In the genomic region with DNA sequence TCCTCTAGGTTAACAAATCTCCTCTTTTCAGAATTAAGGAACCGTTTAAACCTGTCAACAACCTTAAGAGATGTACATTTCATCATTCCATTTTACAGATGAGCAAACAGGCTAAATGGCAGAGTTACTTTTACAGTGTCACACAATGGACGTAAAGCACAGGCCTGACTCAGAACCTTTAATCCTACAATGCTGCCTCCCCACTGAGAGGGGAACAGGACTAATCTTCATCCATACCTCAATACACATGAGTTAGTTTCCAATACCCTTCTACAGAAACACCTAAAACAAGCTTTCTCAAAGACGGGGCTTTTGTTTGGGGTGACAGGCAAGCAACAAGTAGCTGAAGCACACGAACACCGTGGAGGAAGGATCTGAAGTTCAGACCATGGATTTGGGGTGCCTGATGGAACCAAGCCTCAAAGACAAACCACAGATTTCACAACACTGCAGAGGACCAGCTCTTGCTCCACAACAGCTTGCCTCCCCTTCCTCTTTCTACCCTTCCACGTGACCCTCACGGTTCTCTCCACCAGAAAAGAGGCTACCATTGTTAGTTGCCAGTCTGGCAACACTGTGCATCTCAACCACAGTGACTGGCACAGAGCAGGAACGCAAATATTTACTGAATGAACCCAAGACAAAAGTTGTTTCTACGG, we compare ENCODE assay signal across 1 cellular context.
TF ChIP-seq lines count a peak whose summit lies in the region.

No MANE protein-coding gene starts in this region.

TF ChIP-seq in HepG2, 621 proteins besides CTCF, POLR2A, EP300 and RAD21 (continued from another document):
- TF ChIP-seq ZNF260 (CRISPR knock-in tag; IDR thresholded peaks at IDR 0.05; ENCODE audit: borderline replicate concordance, low read depth) (no peak), MBD4 (IDR thresholded peaks at IDR 0.05; ENCODE audit: borderline replicate concordance, low read length) (no peak), ZMYM4 (CRISPR knock-in tag; IDR thresholded peaks at IDR 0.05) (peak; percentile 36; the same call in 1 of the 2 replicates), U2AF2 (IDR thresholded peaks at IDR 0.05; ENCODE audit: low read depth, low read length) (no peak), HOXA3 (CRISPR knock-in tag; IDR thresholded peaks at IDR 0.05) (peak; percentile 32; the same call in 1 of the 2 replicates), MED8 (CRISPR knock-in tag; IDR thresholded peaks at IDR 0.05; ENCODE audit: insufficient replicate concordance) (no peak), ZNF225 (CRISPR knock-in tag; IDR thresholded peaks at IDR 0.05) (no peak), MED1 (CRISPR knock-in tag; IDR thresholded peaks at IDR 0.05) (no peak), RBM22 (optimal IDR thresholded peaks at IDR 0.05; ENCODE audit: low read length) (no peak), SOX13 (IDR thresholded peaks at IDR 0.05) (no peak), SOX13 (CRISPR knock-in tag; conservative IDR thresholded peaks at IDR 0.05 in 1 of 2, IDR thresholded peaks at IDR 0.05 in 1 of 2) (peak in 1 of 2 experiments; percentile 65; a peak in 1 of 4 replicates), ZFP82 (CRISPR knock-in tag; IDR thresholded peaks at IDR 0.05; ENCODE audit: borderline replicate concordance) (no peak), USF2 (IDR thresholded peaks at IDR 0.05; ENCODE audit: low read depth, low read length) (peak; percentile 22; the same call in 1 of the 2 replicates), USF2 (CRISPR knock-in tag; IDR thresholded peaks at IDR 0.05; ENCODE audit: borderline replicate concordance) (no peak), ZNF629 (CRISPR knock-in tag; conservative IDR thresholded peaks at IDR 0.05) (peak; percentile 36; the same call in 1 of the 2 replicates), HIC2 (CRISPR knock-in tag; IDR thresholded peaks at IDR 0.05; ENCODE audit: low read depth) (peak; percentile 68), THAP11 (CRISPR knock-in tag; IDR thresholded peaks at IDR 0.05) (0 out of 2 replicates have a peak, but pooled peaks have one; percentile 11), BHLHE40 (IDR thresholded peaks at IDR 0.05; ENCODE audit: low read length) (peak; percentile 43; the same call in 1 of the 2 replicates), CEBPG (CRISPR knock-in tag; IDR thresholded peaks at IDR 0.05) (peak; percentile 67), NFATC3 (CRISPR knock-in tag; IDR thresholded peaks at IDR 0.05) (no peak), ZNF446 (CRISPR knock-in tag; IDR thresholded peaks at IDR 0.05) (no peak), KAT8 (CRISPR knock-in tag; IDR thresholded peaks at IDR 0.05) (no peak), CEBPB (IDR thresholded peaks at IDR 0.05; ENCODE audit: borderline replicate concordance, low read depth, low read length) (peak; percentile 77), ZNF644 (CRISPR knock-in tag; IDR thresholded peaks at IDR 0.05; ENCODE audit: low read depth) (peak; percentile 75; the same call in 1 of the 2 replicates), ZNF572 (CRISPR knock-in tag; IDR thresholded peaks at IDR 0.05) (0 out of 2 replicates have a peak, but pooled peaks have one; percentile 30), KAT2B (IDR thresholded peaks at IDR 0.05; ENCODE audit: borderline replicate concordance, low read depth, low read length) (no peak), ZNF468 (CRISPR knock-in tag; IDR thresholded peaks at IDR 0.05) (no peak), FOSL2 (CRISPR knock-in tag; IDR thresholded peaks at IDR 0.05) (0 out of 2 replicates have a peak, but pooled peaks have one; percentile 7), ZNF564 (CRISPR knock-in tag; IDR thresholded peaks at IDR 0.05) (no peak), KMT2B (CRISPR knock-in tag; IDR thresholded peaks at IDR 0.05) (no peak), THAP7 (CRISPR knock-in tag; IDR thresholded peaks at IDR 0.05) (no peak), ZNF407 (CRISPR knock-in tag; IDR thresholded peaks at IDR 0.05; ENCODE audit: not compliant biosample characterization) (no peak), SOX5 (CRISPR knock-in tag; IDR thresholded peaks at IDR 0.05; ENCODE audit: borderline replicate concordance) (peak; percentile 53; the same call in 1 of the 2 replicates), TEAD3 (CRISPR knock-in tag; optimal IDR thresholded peaks at IDR 0.05; ENCODE audit: borderline replicate concordance) (peak; percentile 52), ZNF256 (CRISPR knock-in tag; conservative IDR thresholded peaks at IDR 0.05) (no peak), CBX5 (CRISPR knock-in tag; IDR thresholded peaks at IDR 0.05; ENCODE audit: borderline replicate concordance) (0 out of 2 replicates have a peak, but pooled peaks have one; percentile 47)
- TF ChIP-seq, protein P1, sequence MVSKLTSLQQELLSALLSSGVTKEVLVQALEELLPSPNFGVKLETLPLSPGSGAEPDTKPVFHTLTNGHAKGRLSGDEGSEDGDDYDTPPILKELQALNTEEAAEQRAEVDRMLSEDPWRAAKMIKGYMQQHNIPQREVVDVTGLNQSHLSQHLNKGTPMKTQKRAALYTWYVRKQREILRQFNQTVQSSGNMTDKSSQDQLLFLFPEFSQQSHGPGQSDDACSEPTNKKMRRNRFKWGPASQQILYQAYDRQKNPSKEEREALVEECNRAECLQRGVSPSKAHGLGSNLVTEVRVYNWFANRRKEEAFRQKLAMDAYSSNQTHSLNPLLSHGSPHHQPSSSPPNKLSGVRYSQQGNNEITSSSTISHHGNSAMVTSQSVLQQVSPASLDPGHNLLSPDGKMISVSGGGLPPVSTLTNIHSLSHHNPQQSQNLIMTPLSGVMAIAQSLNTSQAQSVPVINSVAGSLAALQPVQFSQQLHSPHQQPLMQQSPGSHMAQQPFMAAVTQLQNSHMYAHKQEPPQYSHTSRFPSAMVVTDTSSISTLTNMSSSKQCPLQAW (CRISPR knock-in tag; IDR thresholded peaks at IDR 0.05): 0 out of 2 replicates have a peak, but pooled peaks have one; percentile 22
